ENCODE assay signal across 9 cellular contexts in the genomic region with DNA sequence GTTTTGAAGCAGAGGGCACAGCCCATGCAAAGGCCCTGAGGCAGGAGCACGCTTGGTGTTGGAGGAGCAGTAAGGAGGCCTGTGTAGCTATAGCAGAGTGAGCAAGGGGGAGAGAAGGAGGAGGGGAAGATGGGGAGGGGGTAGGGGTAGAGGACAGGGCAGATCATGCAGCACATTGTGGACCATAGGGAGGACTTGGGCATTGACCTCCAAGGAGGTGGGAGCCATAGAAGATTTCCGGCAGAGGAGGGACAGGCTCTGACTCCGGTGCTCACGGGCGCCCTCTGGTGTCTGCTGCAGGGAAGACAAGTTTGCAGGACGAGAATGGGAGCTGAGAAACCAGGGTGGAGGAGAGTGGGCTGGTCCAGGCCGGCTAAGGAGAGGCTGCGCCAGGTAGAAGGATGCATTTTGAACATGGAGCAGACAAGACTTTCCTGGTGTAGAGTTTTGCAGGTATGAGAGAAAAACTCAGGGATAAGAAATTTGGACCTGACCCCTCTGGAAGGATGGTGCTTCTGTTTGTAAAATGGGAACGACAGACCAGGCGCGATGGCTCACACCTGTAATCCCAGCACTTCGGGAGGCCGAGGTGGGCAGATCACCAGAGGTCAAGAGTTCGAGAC. TPM values are rescaled to one million over a fixed set of nuclear protein-coding genes. Genes with fewer than 3 reads are reported as not detected.
A peak's percentile ranks its signal among the peaks of the same experiment; 100 is the strongest.
DNase-seq lines count a peak whose midpoint lies in the region; ATAC-seq and TF ChIP-seq lines count a peak whose summit lies in the region.
"Had no signal": no experiment of that assay in that cellular context is flagged by ENCODE, and none has a peak within 500 bp of the region (broad histone marks: within the 10 kb centered on the region; RNA-seq: fewer than 3 reads in every experiment).

No MANE protein-coding gene starts in this region.

- BruUV-seq in Caco-2 (replicated peaks; lab: Mats Ljungman, UMichigan) = no TSS peak

- no peak overlapping the region for H3K27ac Mint-ChIP-seq in Caco-2 (ENCODE audit: unreplicated experiment)
- no peak overlapping the region for H3K27ac Mint-ChIP-seq in activated T-helper 2 cell treated with anti-CD3 and anti-CD28 coated beads, Interferon-gamma antibody, Interleukin-2, Interleukin-4, amounts not matched to agents 10 μg/mL and 5 μg/mL and 100 μg/mL, durations not matched to agents 14 hours and 24 hours and 36 hours

- no peak overlapping the region for H2AFZ ChIP-seq in parathyroid adenoma

- POLR2A ChIA-PET in Caco-2 (lab: Charles Lee) = no interaction called here

- peak; percentile 77 to 86 for TF ChIP-seq CTCF in Caco-2 (IDR thresholded peaks at IDR 0.05; ENCODE audit: insufficient read depth in 1 of 2, low read depth in 1 of 2, low read length in 1 of 2, severe bottlenecking in 1 of 2, unreplicated experiment in 1 of 2)
- peak; percentile 61 for TF ChIP-seq CTCF in parathyroid adenoma (IDR thresholded peaks at IDR 0.05)
- TF ChIP-seq CTCF in tibial nerve (IDR thresholded peaks at IDR 0.05) = peak; percentile 68 to 81 (median 72)

- H3K9me3 Mint-ChIP-seq in Caco-2 (ENCODE audit: unreplicated experiment) = no peaks in the 10 kb centered on the region
- no peaks in the 10 kb centered on the region for H3K9me3 Mint-ChIP-seq in activated T-helper 2 cell treated with anti-CD3 and anti-CD28 coated beads, Interferon-gamma antibody, Interleukin-2, Interleukin-4, amounts not matched to agents 10 μg/mL and 5 μg/mL and 100 μg/mL, durations not matched to agents 14 hours and 24 hours and 36 hours

- H3K27me3 Mint-ChIP-seq in Caco-2 (ENCODE audit: insufficient read depth, unreplicated experiment) = no peaks in the 10 kb centered on the region
- peaks cover 8% of the 10 kb centered on the region for H3K27me3 Mint-ChIP-seq in activated T-helper 2 cell treated with anti-CD3 and anti-CD28 coated beads, Interferon-gamma antibody, Interleukin-2, Interleukin-4, amounts not matched to agents 10 μg/mL and 5 μg/mL and 100 μg/mL, durations not matched to agents 14 hours and 24 hours and 36 hours (ENCODE audit: low read depth)

- TF ChIP-seq EP300 in tibial nerve (IDR thresholded peaks at IDR 0.05) = no peak

- H3K79me2 ChIP-seq in parathyroid adenoma = no peaks in the 10 kb centered on the region

- TF ChIP-seq POLR2A in tibial nerve (IDR thresholded peaks at IDR 0.05) = no peak

- intact Hi-C loops in Caco-2 (cut with micrococcal nuclease; ENCODE audit: unreplicated experiment) = no loop called here
- intact Hi-C loops in activated T-helper 2 cell treated with anti-CD3 and anti-CD28 coated beads, Interferon-gamma antibody, Interleukin-2, Interleukin-4, amounts not matched to agents 10 μg/mL and 5 μg/mL and 100 μg/mL, durations not matched to agents 14 hours and 24 hours and 36 hours (cut with micrococcal nuclease) = loop anchor here (1.0 kb wide), 1 partner anchor 65 kb away; no protein-coding TSS in a partner anchor

- WGBS in tibial nerve, 2 donors = 32 to 35% methylated on average over 14 of the region's 14 CpGs

- H3K27me3 ChIP-seq in Caco-2 (replicated peaks; ENCODE audit: control insufficient read depth, insufficient read depth, low read length) (no peaks in the 10 kb centered on the region), parathyroid adenoma (ENCODE audit: control insufficient read depth, insufficient read depth, low read length) (no peaks in the 10 kb centered on the region), tibial nerve (no peaks in the 10 kb centered on the region)

- H3K9me3 ChIP-seq in Caco-2 (no peaks in the 10 kb centered on the region), parathyroid adenoma (ENCODE audit: control insufficient read depth, low read length) (no peaks in the 10 kb centered on the region), tibial nerve (no peaks in the 10 kb centered on the region)

- no peak overlapping the region for H3K4me2 ChIP-seq in parathyroid adenoma (ENCODE audit: low read length)

- peaks cover 8% of the 10 kb centered on the region for H3K4me1 Mint-ChIP-seq in Caco-2 (ENCODE audit: low read depth, unreplicated experiment)
- H3K4me1 Mint-ChIP-seq in activated T-helper 2 cell treated with anti-CD3 and anti-CD28 coated beads, Interferon-gamma antibody, Interleukin-2, Interleukin-4, amounts not matched to agents 10 μg/mL and 5 μg/mL and 100 μg/mL, durations not matched to agents 14 hours and 24 hours and 36 hours (ENCODE audit: low read depth) = peaks cover 8% of the 10 kb centered on the region

- H3K4me1 ChIP-seq in Caco-2 (peaks cover 10% of the 10 kb centered on the region), parathyroid adenoma (no peaks in the 10 kb centered on the region), tibial nerve (peaks cover 0 to 10% (median 0%) of the 10 kb centered on the region in 4 donors)

- no peaks in the 10 kb centered on the region for H3K36me3 ChIP-seq in Caco-2 (ENCODE audit: control insufficient read depth, insufficient read depth, low read length)
- no peaks in the 10 kb centered on the region for H3K36me3 ChIP-seq in parathyroid adenoma (ENCODE audit: control insufficient read depth, insufficient read depth, low read length)
- no peaks in the 10 kb centered on the region for H3K36me3 ChIP-seq in tibial nerve

- H3K27ac ChIP-seq in parathyroid adenoma = no peak overlapping the region
- no peak overlapping the region for H3K27ac ChIP-seq in tibial nerve

- CTCF ChIA-PET in Caco-2 (lab: Charles Lee) = interaction anchor here (0.5 to 1.8 kb wide), 16 partner anchors 9 to 1663 kb away, joined by 3 to 15 read pairs (median 4); partner anchors contain the start of genes DAPK3 and YJU2

- peaks cover 4% of the 10 kb centered on the region for H3K36me3 Mint-ChIP-seq in Caco-2 (ENCODE audit: insufficient read depth, unreplicated experiment)
- H3K36me3 Mint-ChIP-seq in activated T-helper 2 cell treated with anti-CD3 and anti-CD28 coated beads, Interferon-gamma antibody, Interleukin-2, Interleukin-4, amounts not matched to agents 10 μg/mL and 5 μg/mL and 100 μg/mL, durations not matched to agents 14 hours and 24 hours and 36 hours (ENCODE audit: low read depth) = no peaks in the 10 kb centered on the region

- ATAC-seq in HG02938 (IDR thresholded peaks at IDR 0.05; ENCODE audit: unreplicated experiment) = no peak

- no peak overlapping the region for H3K4me3 Mint-ChIP-seq in Caco-2 (ENCODE audit: unreplicated experiment)
- no peak overlapping the region for H3K4me3 Mint-ChIP-seq in activated T-helper 2 cell treated with anti-CD3 and anti-CD28 coated beads, Interferon-gamma antibody, Interleukin-2, Interleukin-4, amounts not matched to agents 10 μg/mL and 5 μg/mL and 100 μg/mL, durations not matched to agents 14 hours and 24 hours and 36 hours (ENCODE audit: low read depth)

- DNase-seq in Caco-2 (peak; percentile 82 to 86), HuH-7 (ENCODE audit: low spot score) (peak; percentile 46), SHP77 treated with DMSO at 0.1 percent for 48 hours (lab: John Stamatoyannopoulos, UW) (peak; percentile 1), germinal center (ENCODE audit: low spot score) (peak; percentile 86), tibial nerve (ENCODE audit: low spot score in 2 of 2) (peak; percentile 71 to 89)
- DNase-seq in activated T-helper 2 cell treated with anti-CD3 and anti-CD28 coated beads, Interferon-gamma antibody, Interleukin-2, Interleukin-4, amounts not matched to agents 10 μg/mL and 5 μg/mL and 100 μg/mL, durations not matched to agents 14 hours and 24 hours and 36 hours (ENCODE audit: low spot score) = peak; percentile 78

- H3K4me3 ChIP-seq in Caco-2 (ENCODE audit: low read depth, low read length) (no peak overlapping the region), parathyroid adenoma (ENCODE audit: low read depth, low read length) (no peak overlapping the region), tibial nerve (no peak overlapping the region)

- no peak overlapping the region for H3K9ac ChIP-seq in parathyroid adenoma

RNA-seq across cellular contexts. Expression of gene CREB3L3, which starts 13.7 kb away (rescaled TPM):
- 1.1 and 2.3 TPM in 2 replicates for total RNA-seq in Caco-2 (2022)
- total RNA-seq in activated T-helper 2 cell treated with anti-CD3 and anti-CD28 coated beads, Interferon-gamma antibody, Interleukin-2, Interleukin-4, amounts not matched to agents 10 μg/mL and 5 μg/mL and 100 μg/mL, durations not matched to agents 14 hours and 24 hours and 36 hours = 1.6 and 2.5 TPM in 2 replicates
- total RNA-seq in tibial nerve = not detected
- total RNA-seq: T-helper 1 cell treated with Interleukin-12 subunit alpha and Interleukin-12 subunit beta and Interleukin-4 antibody, amounts not matched to agents 30 ng/mL and 1 ng/mL, for 36 hours had no signal

RNA-seq across cellular contexts. Expression of gene MAP2K2, which starts 15.8 kb away (rescaled TPM):
- total RNA-seq in Caco-2 (2022) (149 and 163 TPM in 2 replicates), tibial nerve (100 to 1,000 TPM in 1 of 4 donors, 10 to 100 TPM in 3; 36.9 to 128 (median 75.0) TPM)
- total RNA-seq in activated T-helper 2 cell treated with anti-CD3 and anti-CD28 coated beads, Interferon-gamma antibody, Interleukin-2, Interleukin-4, amounts not matched to agents 10 μg/mL and 5 μg/mL and 100 μg/mL, durations not matched to agents 14 hours and 24 hours and 36 hours = 131 and 141 TPM in 2 replicates

RNA-seq across cellular contexts. Expression of gene SIRT6, which starts 42.6 kb away (rescaled TPM):
- total RNA-seq in Caco-2 (2022) (18.2 and 20.1 TPM in 2 replicates), tibial nerve (10 to 100 TPM; 17.7 to 41.4 (median 38.2) TPM)
- 34.6 and 42.4 TPM in 2 replicates for total RNA-seq in activated T-helper 2 cell treated with anti-CD3 and anti-CD28 coated beads, Interferon-gamma antibody, Interleukin-2, Interleukin-4, amounts not matched to agents 10 μg/mL and 5 μg/mL and 100 μg/mL, durations not matched to agents 14 hours and 24 hours and 36 hours

RNA-seq across cellular contexts. Expression of gene ANKRD24, which starts 42.8 kb away (rescaled TPM):
- total RNA-seq in Caco-2 (2022) = 0.16 and 0.39 TPM in 2 replicates
- total RNA-seq in activated T-helper 2 cell treated with anti-CD3 and anti-CD28 coated beads, Interferon-gamma antibody, Interleukin-2, Interleukin-4, amounts not matched to agents 10 μg/mL and 5 μg/mL and 100 μg/mL, durations not matched to agents 14 hours and 24 hours and 36 hours = 0.30 and 0.50 TPM in 2 replicates
- 1 to 10 TPM in 1 of 4 donors, under 1 TPM in 3; 0.30 to 1.7 (median 0.61) TPM for total RNA-seq in tibial nerve

Comparison
In these comparisons a context has a peak if more than half of its experiments do, and no peak if none do; other contexts are left out.
1. DNase-seq: peak in every context shown above with its lines; median percentile 86 in germinal center; 84 in Caco-2; 80 in tibial nerve; 78 in activated T-helper 2 cell treated with anti-CD3 and anti-CD28 coated beads, Interferon-gamma antibody, Interleukin-2, Interleukin-4, amounts not matched to agents 10 μg/mL and 5 μg/mL and 100 μg/mL, durations not matched to agents 14 hours and 24 hours and 36 hours; 46 in HuH-7; 1 in SHP77 treated with DMSO at 0.1 percent for 48 hours.